ENCODE assay signal across 12 cellular contexts in genomic region chr16:12097523-12098428, GRCh38.
DNase-seq lines count a peak whose midpoint lies in the region; ATAC-seq lines count a peak whose summit lies in the region.
"Had no signal": no experiment of that assay in that cellular context is flagged by ENCODE, and none has a peak within 500 bp of the region (broad histone marks: within the 10 kb centered on the region; RNA-seq: fewer than 3 reads in every experiment).

No MANE protein-coding gene starts in this region.

- H3K4me3 ChIP-seq in aorta (ENCODE audit: low read length in 2 of 2), result no peak overlapping the region
- H3K4me3 ChIP-seq: skin epidermis had no signal

- no peaks in the 10 kb centered on the region for H3K9me3 ChIP-seq in aorta (ENCODE audit: control insufficient read depth, low read length)
- H3K9me3 ChIP-seq: BE2C had no signal

- intact Hi-C loops in aorta (cut with DNase I), result loop anchor here (5.0 to 10.0 kb wide), 2 partner anchors 707 to 720 kb away; partner anchors contain the start of gene CPPED1 (in 1 of the 2)

- no peak overlapping the region for H3K27ac ChIP-seq in aorta (ENCODE audit: low read depth in 1 of 2, low read length in 2 of 2)

- DNase-seq in activated effector memory CD4-positive, alpha-beta T cell treated with anti-CD3 and anti-CD28 coated beads, Interleukin-2, amount 50 U/mL, for 16 hours, result peak; percentile 33
- DNase-seq in activated effector memory CD4-positive, alpha-beta T cell treated with Interleukin-2 at 50 U/mL for 16 hours, result no peak
- DNase-seq in fibroblast of peridontal ligament (ENCODE audit: extremely low read depth) (peak; percentile 94), mucosa of gallbladder (ENCODE audit: low spot score) (peak; percentile 58), aorta (peak; percentile 41 to 64), NCI-H446 treated with DMSO at 0.1 percent for 48 hours (lab: John Stamatoyannopoulos, UW) (no peak)
- DNase-seq: activated CD8-positive, alpha-beta T cell treated with anti-CD3 and anti-CD28 coated beads, Interleukin-2, amount 10 ng/mL, durations not matched to agents 7 days and 5 days; BE2C; NCI-H2107 had no signal

- ATAC-seq in aorta (ENCODE audit: low FRiP score) (no peak), GM21381 (IDR thresholded peaks at IDR 0.05; ENCODE audit: unreplicated experiment) (no peak), GM18907 (IDR thresholded peaks at IDR 0.05; ENCODE audit: unreplicated experiment) (no peak)
- ATAC-seq: activated CD8-positive, alpha-beta T cell treated with anti-CD3 and anti-CD28 coated beads, Interleukin-2, amount 10 ng/mL, durations not matched to agents 7 days and 5 days had no signal

- 88 to 91% methylated on average over 20 of the region's 20 CpGs for WGBS in aorta, 2 donors

- no peaks in the 10 kb centered on the region for H3K27me3 ChIP-seq in aorta (ENCODE audit: control insufficient read depth in 1 of 2, insufficient read depth in 2 of 2, low read length in 1 of 2)
- H3K27me3 ChIP-seq: BE2C had no signal

- no peaks in the 10 kb centered on the region for H3K36me3 ChIP-seq in aorta (ENCODE audit: control insufficient read depth in 1 of 2, insufficient read depth in 2 of 2, low read length in 1 of 2)
- H3K36me3 ChIP-seq: BE2C had no signal

- H3K4me1 ChIP-seq in aorta (ENCODE audit: control insufficient read depth in 1 of 2, insufficient read depth in 2 of 2, low read length in 2 of 2), result peaks cover 0 to 2% of the 10 kb centered on the region in 2 donors
- H3K4me1 ChIP-seq: BE2C had no signal

Comparison
In these comparisons a context has a peak if more than half of its experiments do, and no peak if none do; other contexts are left out.
1. DNase-seq: peak in activated effector memory CD4-positive, alpha-beta T cell treated with anti-CD3 and anti-CD28 coated beads, Interleukin-2, amount 50 U/mL, for 16 hours (single experiment), fibroblast of peridontal ligament (single experiment), mucosa of gallbladder (single experiment) and aorta (2 of 2); none in activated effector memory CD4-positive, alpha-beta T cell treated with Interleukin-2 at 50 U/mL for 16 hours (single experiment) and NCI-H446 treated with DMSO at 0.1 percent for 48 hours (single experiment).